ENCODE assay signal across 15 cellular contexts in the genomic region with DNA sequence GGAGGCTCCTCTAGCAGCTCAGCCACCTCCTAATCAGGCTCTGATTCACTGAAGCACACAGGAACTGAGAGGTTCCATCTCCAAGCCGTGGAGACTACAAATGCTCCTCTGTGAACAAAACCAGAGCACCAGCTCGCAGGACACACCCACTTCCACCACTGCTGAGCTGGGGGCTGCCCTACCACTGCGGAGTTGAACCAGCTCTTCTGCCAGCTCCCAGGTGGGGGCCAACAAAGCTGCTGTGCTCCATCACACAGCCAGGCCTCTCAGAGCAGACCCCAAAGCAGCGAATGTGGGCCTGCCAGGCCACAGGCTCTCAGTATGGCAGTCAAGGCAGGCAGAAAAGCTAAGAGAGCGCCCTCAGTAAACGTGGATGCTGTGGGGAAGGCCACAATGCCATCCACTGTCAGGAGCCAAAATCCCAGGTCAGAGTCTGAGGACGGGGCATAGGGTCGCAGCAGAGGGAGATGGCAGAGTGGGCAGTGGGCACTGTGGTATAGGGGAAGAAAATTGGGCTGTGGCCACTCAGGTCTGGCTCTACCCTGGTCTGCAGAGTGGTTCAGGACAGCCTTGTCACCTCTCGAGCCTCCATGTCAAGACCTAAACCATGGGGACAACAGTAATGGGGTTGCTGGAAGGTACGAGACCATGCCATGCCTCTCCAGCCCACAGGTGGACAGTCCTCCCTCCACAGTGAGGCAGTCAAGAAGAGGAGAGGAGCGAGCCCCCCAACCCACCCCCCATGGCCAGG.
DNase-seq lines count a peak whose midpoint lies in the region; TF ChIP-seq lines count a peak whose summit lies in the region.
"Had no signal": no experiment of that assay in that cellular context is flagged by ENCODE, and none has a peak within 500 bp of the region (broad histone marks: within the 10 kb centered on the region; RNA-seq: fewer than 3 reads in every experiment).

No MANE protein-coding gene starts in this region.

- no peaks in the 10 kb centered on the region for H3K79me2 ChIP-seq in H9 (ENCODE audit: insufficient read depth, low read length)

- no peak overlapping the region for H3K4ac ChIP-seq in H9 (ENCODE audit: low read depth, low read length)

- TF ChIP-seq CTCF in H9 (conservative IDR thresholded peaks at IDR 0.05) (no peak), glutamatergic neuron (IDR thresholded peaks at IDR 0.05; ENCODE audit: partially characterized antibody, unreplicated experiment) (no peak), sigmoid colon (IDR thresholded peaks at IDR 0.05) (no peak), GM10248 (IDR thresholded peaks at IDR 0.05; ENCODE audit: control extremely low read depth, extremely low read depth, low read depth, missing control alignments) (no peak)

- intact Hi-C loops in activated T-helper 2 cell treated with anti-CD3 and anti-CD28 coated beads, Interferon-gamma antibody, Interleukin-2, Interleukin-4, amounts not matched to agents 10 μg/mL and 5 μg/mL and 100 μg/mL, durations not matched to agents 14 hours and 24 hours and 36 hours (cut with micrococcal nuclease), result no loop called here
- intact Hi-C loops in sigmoid colon (cut with DNase I), result no loop called here

- no peak overlapping the region for H3K4me3 ChIP-seq in sigmoid colon
- H3K4me3 ChIP-seq: MG63, PC-9 had no signal

- no peaks in the 10 kb centered on the region for H3K4me1 ChIP-seq in H9 (ENCODE audit: insufficient read depth, low read length)
- no peaks in the 10 kb centered on the region for H3K4me1 ChIP-seq in sigmoid colon

- no peak overlapping the region for H4K8ac ChIP-seq in H9 (replicated peaks; ENCODE audit: insufficient read length, low read depth, low read length)

- no peak overlapping the region for H3K18ac ChIP-seq in H9 (ENCODE audit: insufficient read length, low read depth, low read length)

- DNase-seq in H9, result peak; percentile 23
- DNase-seq in activated T-helper 2 cell treated with anti-CD3 and anti-CD28 coated beads, Interferon-gamma antibody, Interleukin-2, Interleukin-4, amounts not matched to agents 10 μg/mL and 5 μg/mL and 100 μg/mL, durations not matched to agents 14 hours and 24 hours and 36 hours (ENCODE audit: low spot score), result peak; percentile 1
- peak; percentile 6 for DNase-seq in glutamatergic neuron
- DNase-seq in sigmoid colon, result peak; percentile 37
- DNase-seq in NCI-H226, result no peak
- DNase-seq in HPDE6-E6E7 (ENCODE audit: extremely low spot score), result no peak
- no peak for DNase-seq in NCI-H82 (lab: John Stamatoyannopoulos, UW)
- DNase-seq in GM10248 (ENCODE audit: extremely low spot score), result no peak
- DNase-seq: C1 segment of cervical spinal cord, EL, H7, MG63, NCI-H1092 treated with DMSO at 0.1 percent for 48 hours, PC-9 had no signal

- H4K20me1 ChIP-seq in H9 (ENCODE audit: control insufficient read depth, insufficient read depth, insufficient read length), result no peaks in the 10 kb centered on the region

- POLR2A ChIA-PET in GM10248 (lab: Yijun Ruan, JAX), result no interaction called here

- TF ChIP-seq EP300 in sigmoid colon (IDR thresholded peaks at IDR 0.05), result no peak

- no peak overlapping the region for H3K9ac ChIP-seq in H9 (ENCODE audit: extremely low read depth, insufficient read length, low read length)
- H3K9ac ChIP-seq: KMS-11 had no signal

- H4K91ac ChIP-seq in H9 (ENCODE audit: insufficient read length, low read depth, low read length), result no peak overlapping the region

- peaks cover 0 to 1% (median 0%) of the 10 kb centered on the region in 3 experiments; a peak in 2 of 7 replicates for H3K36me3 Mint-ChIP-seq in H9 (ENCODE audit: insufficient read depth in 1 of 3, low read depth in 3 of 3)
- no peaks in the 10 kb centered on the region for H3K36me3 Mint-ChIP-seq in activated T-helper 2 cell treated with anti-CD3 and anti-CD28 coated beads, Interferon-gamma antibody, Interleukin-2, Interleukin-4, amounts not matched to agents 10 μg/mL and 5 μg/mL and 100 μg/mL, durations not matched to agents 14 hours and 24 hours and 36 hours (ENCODE audit: low read depth)
- H3K36me3 Mint-ChIP-seq in glutamatergic neuron (ENCODE audit: unreplicated experiment), result peaks cover 8% of the 10 kb centered on the region

- H3K4me1 Mint-ChIP-seq in H9 (peaks cover 0 to 2% of the 10 kb centered on the region in 2 experiments; a peak in 1 of 4 replicates), glutamatergic neuron (ENCODE audit: low read depth, unreplicated experiment) (no peaks in the 10 kb centered on the region)
- no peaks in the 10 kb centered on the region for H3K4me1 Mint-ChIP-seq in activated T-helper 2 cell treated with anti-CD3 and anti-CD28 coated beads, Interferon-gamma antibody, Interleukin-2, Interleukin-4, amounts not matched to agents 10 μg/mL and 5 μg/mL and 100 μg/mL, durations not matched to agents 14 hours and 24 hours and 36 hours (ENCODE audit: low read depth)

- no peak overlapping the region for H2BK12ac ChIP-seq in H9 (ENCODE audit: insufficient read length, low read depth, low read length)

- H3K23me2 ChIP-seq in H9 (ENCODE audit: insufficient read length, low read depth, low read length, poor library complexity, severe bottlenecking), result no peaks in the 10 kb centered on the region

- H3K56ac ChIP-seq in H9 (ENCODE audit: insufficient read length, low read depth, low read length), result no peak overlapping the region

- no peak overlapping the region for H2AK5ac ChIP-seq in H9 (ENCODE audit: insufficient read length, low read length)

- no peak for TF ChIP-seq POLR2A in sigmoid colon (IDR thresholded peaks at IDR 0.05)

- H3K27ac Mint-ChIP-seq in H9 (no peak overlapping the region; a peak in 1 of 7 replicates), glutamatergic neuron (ENCODE audit: unreplicated experiment) (no peak overlapping the region)
- no peak overlapping the region for H3K27ac Mint-ChIP-seq in activated T-helper 2 cell treated with anti-CD3 and anti-CD28 coated beads, Interferon-gamma antibody, Interleukin-2, Interleukin-4, amounts not matched to agents 10 μg/mL and 5 μg/mL and 100 μg/mL, durations not matched to agents 14 hours and 24 hours and 36 hours

- no CpG with 5 or more reads among the region's 11 CpGs for WGBS in H9 (ENCODE audit: extremely low coverage, insufficient read length, low lambda C conversion rate)
- 59 to 73% methylated on average over 11 of the region's 11 CpGs for WGBS in sigmoid colon, 2 donors

- H3K9me3 ChIP-seq in H9 (ENCODE audit: control insufficient read depth, low read depth, low read length) (no peaks in the 10 kb centered on the region), sigmoid colon (peaks cover 0 to 4% (median 1%) of the 10 kb centered on the region in 4 donors)

- H3K27me3 Mint-ChIP-seq in H9 (ENCODE audit: low read depth) (peaks cover 6% of the 10 kb centered on the region), glutamatergic neuron (ENCODE audit: unreplicated experiment) (peaks cover 8% of the 10 kb centered on the region)
- peaks cover 3% of the 10 kb centered on the region for H3K27me3 Mint-ChIP-seq in activated T-helper 2 cell treated with anti-CD3 and anti-CD28 coated beads, Interferon-gamma antibody, Interleukin-2, Interleukin-4, amounts not matched to agents 10 μg/mL and 5 μg/mL and 100 μg/mL, durations not matched to agents 14 hours and 24 hours and 36 hours (ENCODE audit: low read depth)

- no peak overlapping the region for H2BK5ac ChIP-seq in H9 (ENCODE audit: insufficient read length, low read length)

- no peaks in the 10 kb centered on the region for H3K79me1 ChIP-seq in H9 (ENCODE audit: insufficient read depth, low read depth, low read length, poor library complexity, severe bottlenecking)

- H4K5ac ChIP-seq in H9 (ENCODE audit: insufficient read length, low read depth, low read length), result no peak overlapping the region

- no peak overlapping the region for H2BK20ac ChIP-seq in H9 (ENCODE audit: low read depth, low read length, poor library complexity, severe bottlenecking)

- no peak overlapping the region for H3K4me3 Mint-ChIP-seq in H9
- no peak overlapping the region for H3K4me3 Mint-ChIP-seq in activated T-helper 2 cell treated with anti-CD3 and anti-CD28 coated beads, Interferon-gamma antibody, Interleukin-2, Interleukin-4, amounts not matched to agents 10 μg/mL and 5 μg/mL and 100 μg/mL, durations not matched to agents 14 hours and 24 hours and 36 hours (ENCODE audit: low read depth)
- no peak overlapping the region for H3K4me3 Mint-ChIP-seq in glutamatergic neuron (ENCODE audit: unreplicated experiment)

- no peaks in the 10 kb centered on the region for H3K36me3 ChIP-seq in sigmoid colon
- H3K36me3 ChIP-seq: MG63 had no signal

- H3T11ph ChIP-seq in H9 (ENCODE audit: low read length), result no peak overlapping the region

- H2BK15ac ChIP-seq in H9 (ENCODE audit: low read depth, low read length), result no peak overlapping the region

- H2BK120ac ChIP-seq in H9 (ENCODE audit: low read depth, low read length, poor library complexity, severe bottlenecking), result no peak overlapping the region

- H3K27me3 ChIP-seq in H9 (ENCODE audit: insufficient read depth, low read length) (no peaks in the 10 kb centered on the region), sigmoid colon (no peaks in the 10 kb centered on the region)
- H3K27me3 ChIP-seq: MG63 had no signal

- peaks cover 3 to 16% of the 10 kb centered on the region in 2 experiments; a peak in 3 of 5 replicates for H3K9me3 Mint-ChIP-seq in H9
- peaks cover 4% of the 10 kb centered on the region for H3K9me3 Mint-ChIP-seq in activated T-helper 2 cell treated with anti-CD3 and anti-CD28 coated beads, Interferon-gamma antibody, Interleukin-2, Interleukin-4, amounts not matched to agents 10 μg/mL and 5 μg/mL and 100 μg/mL, durations not matched to agents 14 hours and 24 hours and 36 hours
- peaks cover 8% of the 10 kb centered on the region for H3K9me3 Mint-ChIP-seq in glutamatergic neuron (ENCODE audit: unreplicated experiment)

- peak overlapping the region; percentile 10; the same call in 1 of the 2 replicates for H3K14ac ChIP-seq in H9 (ENCODE audit: insufficient read depth, low read length)

- H3K23ac ChIP-seq in H9 (ENCODE audit: insufficient read length, low read depth, low read length), result no peak overlapping the region

- no peak overlapping the region for H3K4me2 ChIP-seq in H9 (ENCODE audit: insufficient read depth, insufficient read length, low read length)
- H3K4me2 ChIP-seq: KMS-11, PC-9 had no signal

- H3K27ac ChIP-seq in H9 (ENCODE audit: insufficient read length, low read depth, low read length) (no peak overlapping the region), sigmoid colon (no peak overlapping the region)
- H3K27ac ChIP-seq: KMS-11, PC-9 had no signal

- H2AFZ ChIP-seq in H9 (ENCODE audit: low read length), result no peak overlapping the region
- H2AFZ ChIP-seq: PC-9 had no signal

- CTCF ChIA-PET in GM10248 (lab: Yijun Ruan, JAX), result no interaction called here

Comparison
In these comparisons a context has a peak if more than half of its experiments do, and no peak if none do; other contexts are left out.
1. DNase-seq: peak in H9 (single experiment), activated T-helper 2 cell treated with anti-CD3 and anti-CD28 coated beads, Interferon-gamma antibody, Interleukin-2, Interleukin-4, amounts not matched to agents 10 μg/mL and 5 μg/mL and 100 μg/mL, durations not matched to agents 14 hours and 24 hours and 36 hours (single experiment), glutamatergic neuron (single experiment) and sigmoid colon (single experiment); none in NCI-H226 (single experiment), HPDE6-E6E7 (single experiment), NCI-H82 (single experiment) and GM10248 (single experiment).